In the genomic region with DNA sequence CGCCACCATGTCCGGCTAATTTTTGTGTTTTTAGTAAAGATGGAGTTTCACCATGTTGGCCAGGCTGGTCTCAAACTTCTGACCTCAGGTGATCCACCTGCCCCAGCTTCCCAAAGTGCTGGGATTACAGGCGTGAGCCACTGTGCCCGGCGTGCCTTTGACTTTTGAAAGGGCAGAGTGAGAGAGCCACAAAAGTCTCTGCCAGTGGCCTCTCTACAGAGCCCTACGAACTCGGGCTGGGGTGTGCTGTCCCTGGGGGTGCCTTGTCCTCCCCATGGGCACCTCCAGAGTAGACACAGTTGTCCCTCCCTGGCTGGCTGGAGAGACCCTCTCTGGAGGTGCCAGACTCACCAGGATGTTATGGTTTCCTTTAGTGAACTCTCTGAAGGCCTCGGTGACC, we compare ENCODE assay signal across 7 cellular contexts.
DNase-seq lines count a peak whose midpoint lies in the region; ATAC-seq and TF ChIP-seq lines count a peak whose summit lies in the region.
"Not testable (repeated sequence)": the region's sequence is repeated elsewhere in the genome, so short reads cannot be mapped to it uniquely, and the experiment has no call there.

No MANE protein-coding gene starts in this region.

- not testable (repeated sequence) for DNase-seq in esophagus squamous epithelium (lab: John Stamatoyannopoulos, UW)
- DNase-seq in lower lobe of right lung (peak; percentile 3), sigmoid colon (peak; percentile 55), suprapubic skin (ENCODE audit: low spot score in 2 of 2) (peak; percentile 48 to 72)

- TF ChIP-seq POLR2A in esophagus squamous epithelium (IDR thresholded peaks at IDR 0.05); sigmoid colon (IDR thresholded peaks at IDR 0.05); suprapubic skin (IDR thresholded peaks at IDR 0.05): not testable (repeated sequence)

- H3K4me3 ChIP-seq in BLaER1 treated with 17β-estradiol and CSF1 and Interleukin-3, amounts not matched to agents 10 nM and 100 nM; esophagus squamous epithelium; lower lobe of right lung; sigmoid colon; suprapubic skin: not testable (repeated sequence)

- H3K9me3 ChIP-seq in BLaER1 treated with 17β-estradiol and CSF1 and Interleukin-3, amounts not matched to agents 10 nM and 100 nM (replicated peaks in 1 of 11); esophagus squamous epithelium; lower lobe of right lung; sigmoid colon; suprapubic skin: not testable (repeated sequence)

- peaks cover 38% of the 10 kb centered on the region for H3K36me3 Mint-ChIP-seq in T-helper 1 cell treated with Interleukin-12 subunit alpha and Interleukin-12 subunit beta and Interleukin-4 antibody, amounts not matched to agents 30 μg/mL and 1 μg/mL, for 36 hours (ENCODE audit: low read depth)
- peaks cover 90% of the 10 kb centered on the region for H3K36me3 Mint-ChIP-seq in activated T-helper 17 cell treated with anti-CD3 and anti-CD28 coated beads, Interleukin-2, amount 50 U/mL, for 72 hours (ENCODE audit: low read depth)

- WGBS in esophagus squamous epithelium, 2 donors = 86% methylated on average over 1 of the region's 8 CpGs; no CpG with 5 or more reads in 1 of the 2 donors
- 95% methylated on average over 8 of the region's 8 CpGs for WGBS in sigmoid colon, 2 donors
- over 99% methylated on average over 7 of the region's 8 CpGs for WGBS in suprapubic skin

- peak overlapping the region in 2 of 11 experiments; percentile 16 to 54; a peak in 2 of 22 replicates for H3K9ac ChIP-seq in BLaER1 treated with 17β-estradiol and CSF1 and Interleukin-3, amounts not matched to agents 10 nM and 100 nM

- ATAC-seq in activated T-helper 17 cell treated with anti-CD3 and anti-CD28 coated beads, Interleukin-2, amount 50 U/mL, for 72 hours (replicated peaks); lower lobe of right lung: not testable (repeated sequence)

- TF ChIP-seq EP300 in sigmoid colon (IDR thresholded peaks at IDR 0.05); suprapubic skin (IDR thresholded peaks at IDR 0.05): not testable (repeated sequence)

- intact Hi-C loops in esophagus squamous epithelium (cut with DNase I); lower lobe of right lung (cut with DNase I): not testable (repeated sequence)
- intact Hi-C loops in sigmoid colon (cut with DNase I) = loop anchor here (10.0 kb wide), 1 partner anchor 336 kb away; no protein-coding TSS in a partner anchor

- peaks cover 35% of the 10 kb centered on the region for H3K4me1 Mint-ChIP-seq in T-helper 1 cell treated with Interleukin-12 subunit alpha and Interleukin-12 subunit beta and Interleukin-4 antibody, amounts not matched to agents 30 μg/mL and 1 μg/mL, for 36 hours (ENCODE audit: low read depth)
- peaks cover 30% of the 10 kb centered on the region for H3K4me1 Mint-ChIP-seq in activated T-helper 17 cell treated with anti-CD3 and anti-CD28 coated beads, Interleukin-2, amount 50 U/mL, for 72 hours

- H3K27ac ChIP-seq in BLaER1 treated with 17β-estradiol and CSF1 and Interleukin-3, amounts not matched to agents 10 nM and 100 nM = peak overlapping the region in 3 of 11 experiments; percentile 5 to 49 (median 48); a peak in 3 of 22 replicates
- H3K27ac ChIP-seq in esophagus squamous epithelium (peak overlapping the region in 3 of 4 donors; percentile 63 to 68 (median 67)), sigmoid colon (peak overlapping the region in 3 of 4 donors; percentile 79 to 82 (median 81))
- H3K27ac ChIP-seq in lower lobe of right lung, suprapubic skin: not testable (repeated sequence)

- not testable (repeated sequence) for H3K27me3 ChIP-seq in BLaER1 treated with 17β-estradiol and CSF1 and Interleukin-3, amounts not matched to agents 10 nM and 100 nM; esophagus squamous epithelium; lower lobe of right lung (ENCODE audit: low read depth); sigmoid colon; suprapubic skin

- not testable (repeated sequence) for H3K27me3 Mint-ChIP-seq in T-helper 1 cell treated with Interleukin-12 subunit alpha and Interleukin-12 subunit beta and Interleukin-4 antibody, amounts not matched to agents 30 μg/mL and 1 μg/mL, for 36 hours (ENCODE audit: low read depth); activated T-helper 17 cell treated with anti-CD3 and anti-CD28 coated beads, Interleukin-2, amount 50 U/mL, for 72 hours

- not testable (repeated sequence) for TF ChIP-seq CTCF in esophagus squamous epithelium (IDR thresholded peaks at IDR 0.05); lower lobe of right lung (IDR thresholded peaks at IDR 0.05); sigmoid colon (IDR thresholded peaks at IDR 0.05); suprapubic skin (IDR thresholded peaks at IDR 0.05)

- peaks cover 1 to 77% (median 13%) of the 10 kb centered on the region in 11 experiments; a peak in 17 of 22 replicates for H4K20me1 ChIP-seq in BLaER1 treated with 17β-estradiol and CSF1 and Interleukin-3, amounts not matched to agents 10 nM and 100 nM

- H3K9me3 Mint-ChIP-seq in T-helper 1 cell treated with Interleukin-12 subunit alpha and Interleukin-12 subunit beta and Interleukin-4 antibody, amounts not matched to agents 30 μg/mL and 1 μg/mL, for 36 hours; activated T-helper 17 cell treated with anti-CD3 and anti-CD28 coated beads, Interleukin-2, amount 50 U/mL, for 72 hours: not testable (repeated sequence)

- H3K4me3 Mint-ChIP-seq in T-helper 1 cell treated with Interleukin-12 subunit alpha and Interleukin-12 subunit beta and Interleukin-4 antibody, amounts not matched to agents 30 μg/mL and 1 μg/mL, for 36 hours; activated T-helper 17 cell treated with anti-CD3 and anti-CD28 coated beads, Interleukin-2, amount 50 U/mL, for 72 hours: not testable (repeated sequence)

- H3K4me2 ChIP-seq in BLaER1 treated with 17β-estradiol and CSF1 and Interleukin-3, amounts not matched to agents 10 nM and 100 nM = peak overlapping the region in 9 of 11 experiments; percentile 80 to 95 (median 91); a peak in 14 of 22 replicates

- peak overlapping the region; percentile 26 for H3K27ac Mint-ChIP-seq in T-helper 1 cell treated with Interleukin-12 subunit alpha and Interleukin-12 subunit beta and Interleukin-4 antibody, amounts not matched to agents 30 μg/mL and 1 μg/mL, for 36 hours
- peak overlapping the region; percentile 75 for H3K27ac Mint-ChIP-seq in activated T-helper 17 cell treated with anti-CD3 and anti-CD28 coated beads, Interleukin-2, amount 50 U/mL, for 72 hours

- H3K36me3 ChIP-seq in BLaER1 treated with 17β-estradiol and CSF1 and Interleukin-3, amounts not matched to agents 10 nM and 100 nM = peaks cover 16 to 48% (median 38%) of the 10 kb centered on the region in 11 experiments; a peak in 19 of 22 replicates
- H3K36me3 ChIP-seq in esophagus squamous epithelium = peaks cover 3 to 86% (median 11%) of the 10 kb centered on the region in 3 donors
- H3K36me3 ChIP-seq in lower lobe of right lung = peaks cover 80% of the 10 kb centered on the region
- peaks cover 9 to 65% (median 31%) of the 10 kb centered on the region in 4 donors for H3K36me3 ChIP-seq in sigmoid colon
- H3K36me3 ChIP-seq in suprapubic skin = peaks cover 40% of the 10 kb centered on the region

- H3K4me1 ChIP-seq in BLaER1 treated with 17β-estradiol and CSF1 and Interleukin-3, amounts not matched to agents 10 nM and 100 nM = peaks cover 69 to 90% (median 81%) of the 10 kb centered on the region in 10 experiments
- H3K4me1 ChIP-seq in esophagus squamous epithelium (peaks cover 15 to 67% (median 31%) of the 10 kb centered on the region in 3 donors), lower lobe of right lung (peaks cover 28% of the 10 kb centered on the region), sigmoid colon (peaks cover 0 to 78% (median 68%) of the 10 kb centered on the region in 4 donors), suprapubic skin (peaks cover 54% of the 10 kb centered on the region)
